Comparison of ENCODE assay signal across 2 cellular contexts in the genomic region with DNA sequence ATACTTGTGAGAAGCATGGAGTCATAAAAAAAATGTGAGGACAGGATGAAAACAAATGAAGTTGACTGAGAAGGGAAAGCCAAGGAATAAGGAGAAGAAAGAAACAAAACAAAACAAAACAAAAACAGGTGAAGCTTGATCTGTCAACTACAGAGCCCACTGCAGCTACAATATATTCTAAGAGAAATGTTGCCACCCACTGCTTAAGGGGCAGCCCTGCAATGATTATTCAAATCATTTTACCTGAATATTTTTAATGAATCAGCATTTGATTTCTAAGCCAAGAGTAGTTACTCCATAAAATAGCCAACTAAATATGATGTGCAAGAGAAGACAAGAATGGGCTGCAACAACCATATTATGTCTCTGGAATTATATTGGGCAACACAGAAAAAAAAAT.
TF ChIP-seq lines count a peak whose summit lies in the region.

No MANE protein-coding gene starts in this region.

TF ChIP-seq in GM23338, 12 proteins besides CTCF, POLR2A, EP300 and RAD21 (continues in another document):
- TF ChIP-seq JUNB (IDR thresholded peaks at IDR 0.05; ENCODE audit: unreplicated experiment) = no peak
- no peak for TF ChIP-seq ZNF114 (CRISPR knock-in tag; IDR thresholded peaks at IDR 0.05)
- TF ChIP-seq, protein P1, sequence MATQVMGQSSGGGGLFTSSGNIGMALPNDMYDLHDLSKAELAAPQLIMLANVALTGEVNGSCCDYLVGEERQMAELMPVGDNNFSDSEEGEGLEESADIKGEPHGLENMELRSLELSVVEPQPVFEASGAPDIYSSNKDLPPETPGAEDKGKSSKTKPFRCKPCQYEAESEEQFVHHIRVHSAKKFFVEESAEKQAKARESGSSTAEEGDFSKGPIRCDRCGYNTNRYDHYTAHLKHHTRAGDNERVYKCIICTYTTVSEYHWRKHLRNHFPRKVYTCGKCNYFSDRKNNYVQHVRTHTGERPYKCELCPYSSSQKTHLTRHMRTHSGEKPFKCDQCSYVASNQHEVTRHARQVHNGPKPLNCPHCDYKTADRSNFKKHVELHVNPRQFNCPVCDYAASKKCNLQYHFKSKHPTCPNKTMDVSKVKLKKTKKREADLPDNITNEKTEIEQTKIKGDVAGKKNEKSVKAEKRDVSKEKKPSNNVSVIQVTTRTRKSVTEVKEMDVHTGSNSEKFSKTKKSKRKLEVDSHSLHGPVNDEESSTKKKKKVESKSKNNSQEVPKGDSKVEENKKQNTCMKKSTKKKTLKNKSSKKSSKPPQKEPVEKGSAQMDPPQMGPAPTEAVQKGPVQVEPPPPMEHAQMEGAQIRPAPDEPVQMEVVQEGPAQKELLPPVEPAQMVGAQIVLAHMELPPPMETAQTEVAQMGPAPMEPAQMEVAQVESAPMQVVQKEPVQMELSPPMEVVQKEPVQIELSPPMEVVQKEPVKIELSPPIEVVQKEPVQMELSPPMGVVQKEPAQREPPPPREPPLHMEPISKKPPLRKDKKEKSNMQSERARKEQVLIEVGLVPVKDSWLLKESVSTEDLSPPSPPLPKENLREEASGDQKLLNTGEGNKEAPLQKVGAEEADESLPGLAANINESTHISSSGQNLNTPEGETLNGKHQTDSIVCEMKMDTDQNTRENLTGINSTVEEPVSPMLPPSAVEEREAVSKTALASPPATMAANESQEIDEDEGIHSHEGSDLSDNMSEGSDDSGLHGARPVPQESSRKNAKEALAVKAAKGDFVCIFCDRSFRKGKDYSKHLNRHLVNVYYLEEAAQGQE (IDR thresholded peaks at IDR 0.05; ENCODE audit: unreplicated experiment) = no peak
- TF ChIP-seq, protein P2, sequence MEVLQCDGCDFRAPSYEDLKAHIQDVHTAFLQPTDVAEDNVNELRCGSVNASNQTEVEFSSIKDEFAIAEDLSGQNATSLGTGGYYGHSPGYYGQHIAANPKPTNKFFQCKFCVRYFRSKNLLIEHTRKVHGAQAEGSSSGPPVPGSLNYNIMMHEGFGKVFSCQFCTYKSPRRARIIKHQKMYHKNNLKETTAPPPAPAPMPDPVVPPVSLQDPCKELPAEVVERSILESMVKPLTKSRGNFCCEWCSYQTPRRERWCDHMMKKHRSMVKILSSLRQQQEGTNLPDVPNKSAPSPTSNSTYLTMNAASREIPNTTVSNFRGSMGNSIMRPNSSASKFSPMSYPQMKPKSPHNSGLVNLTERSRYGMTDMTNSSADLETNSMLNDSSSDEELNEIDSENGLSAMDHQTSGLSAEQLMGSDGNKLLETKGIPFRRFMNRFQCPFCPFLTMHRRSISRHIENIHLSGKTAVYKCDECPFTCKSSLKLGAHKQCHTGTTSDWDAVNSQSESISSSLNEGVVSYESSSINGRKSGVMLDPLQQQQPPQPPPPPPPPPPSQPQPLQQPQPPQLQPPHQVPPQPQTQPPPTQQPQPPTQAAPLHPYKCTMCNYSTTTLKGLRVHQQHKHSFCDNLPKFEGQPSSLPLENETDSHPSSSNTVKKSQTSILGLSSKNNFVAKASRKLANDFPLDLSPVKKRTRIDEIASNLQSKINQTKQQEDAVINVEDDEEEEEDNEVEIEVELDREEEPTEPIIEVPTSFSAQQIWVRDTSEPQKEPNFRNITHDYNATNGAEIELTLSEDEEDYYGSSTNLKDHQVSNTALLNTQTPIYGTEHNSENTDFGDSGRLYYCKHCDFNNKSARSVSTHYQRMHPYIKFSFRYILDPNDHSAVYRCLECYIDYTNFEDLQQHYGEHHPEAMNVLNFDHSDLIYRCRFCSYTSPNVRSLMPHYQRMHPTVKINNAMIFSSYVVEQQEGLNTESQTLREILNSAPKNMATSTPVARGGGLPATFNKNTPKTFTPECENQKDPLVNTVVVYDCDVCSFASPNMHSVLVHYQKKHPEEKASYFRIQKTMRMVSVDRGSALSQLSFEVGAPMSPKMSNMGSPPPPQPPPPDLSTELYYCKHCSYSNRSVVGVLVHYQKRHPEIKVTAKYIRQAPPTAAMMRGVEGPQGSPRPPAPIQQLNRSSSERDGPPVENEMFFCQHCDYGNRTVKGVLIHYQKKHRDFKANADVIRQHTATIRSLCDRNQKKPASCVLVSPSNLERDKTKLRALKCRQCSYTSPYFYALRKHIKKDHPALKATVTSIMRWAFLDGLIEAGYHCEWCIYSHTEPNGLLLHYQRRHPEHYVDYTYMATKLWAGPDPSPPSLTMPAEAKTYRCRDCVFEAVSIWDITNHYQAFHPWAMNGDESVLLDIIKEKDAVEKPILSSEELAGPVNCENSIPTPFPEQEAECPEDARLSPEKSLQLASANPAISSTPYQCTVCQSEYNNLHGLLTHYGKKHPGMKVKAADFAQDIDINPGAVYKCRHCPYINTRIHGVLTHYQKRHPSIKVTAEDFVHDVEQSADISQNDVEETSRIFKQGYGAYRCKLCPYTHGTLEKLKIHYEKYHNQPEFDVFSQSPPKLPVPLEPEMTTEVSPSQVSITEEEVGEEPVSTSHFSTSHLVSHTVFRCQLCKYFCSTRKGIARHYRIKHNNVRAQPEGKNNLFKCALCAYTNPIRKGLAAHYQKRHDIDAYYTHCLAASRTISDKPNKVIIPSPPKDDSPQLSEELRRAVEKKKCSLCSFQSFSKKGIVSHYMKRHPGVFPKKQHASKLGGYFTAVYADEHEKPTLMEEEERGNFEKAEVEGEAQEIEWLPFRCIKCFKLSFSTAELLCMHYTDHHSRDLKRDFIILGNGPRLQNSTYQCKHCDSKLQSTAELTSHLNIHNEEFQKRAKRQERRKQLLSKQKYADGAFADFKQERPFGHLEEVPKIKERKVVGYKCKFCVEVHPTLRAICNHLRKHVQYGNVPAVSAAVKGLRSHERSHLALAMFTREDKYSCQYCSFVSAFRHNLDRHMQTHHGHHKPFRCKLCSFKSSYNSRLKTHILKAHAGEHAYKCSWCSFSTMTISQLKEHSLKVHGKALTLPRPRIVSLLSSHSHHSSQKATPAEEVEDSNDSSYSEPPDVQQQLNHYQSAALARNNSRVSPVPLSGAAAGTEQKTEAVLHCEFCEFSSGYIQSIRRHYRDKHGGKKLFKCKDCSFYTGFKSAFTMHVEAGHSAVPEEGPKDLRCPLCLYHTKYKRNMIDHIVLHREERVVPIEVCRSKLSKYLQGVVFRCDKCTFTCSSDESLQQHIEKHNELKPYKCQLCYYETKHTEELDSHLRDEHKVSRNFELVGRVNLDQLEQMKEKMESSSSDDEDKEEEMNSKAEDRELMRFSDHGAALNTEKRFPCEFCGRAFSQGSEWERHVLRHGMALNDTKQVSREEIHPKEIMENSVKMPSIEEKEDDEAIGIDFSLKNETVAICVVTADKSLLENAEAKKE (CRISPR knock-in tag; IDR thresholded peaks at IDR 0.05) = no peak
- TF ChIP-seq ZNF331 (CRISPR knock-in tag; IDR thresholded peaks at IDR 0.05; ENCODE audit: low read depth) = no peak
- TF ChIP-seq NANOG (IDR thresholded peaks at IDR 0.05; ENCODE audit: borderline replicate concordance) = no peak
- no peak for TF ChIP-seq POLR2AphosphoS5 (IDR thresholded peaks at IDR 0.05; ENCODE audit: low read depth)
- no peak for TF ChIP-seq EZH2phosphoT487 (IDR thresholded peaks at IDR 0.05; ENCODE audit: unreplicated experiment)
- TF ChIP-seq EZH2 (IDR thresholded peaks at IDR 0.05; ENCODE audit: low read depth, unreplicated experiment) = no peak
- no peak for TF ChIP-seq CREB1 (CRISPR knock-in tag; IDR thresholded peaks at IDR 0.05; ENCODE audit: low read depth)
- no peak for TF ChIP-seq STAT1 (IDR thresholded peaks at IDR 0.05; ENCODE audit: unreplicated experiment)

TF ChIP-seq in H1, 55 proteins besides CTCF, POLR2A, EP300 and RAD21:
- TF ChIP-seq, protein P3, sequence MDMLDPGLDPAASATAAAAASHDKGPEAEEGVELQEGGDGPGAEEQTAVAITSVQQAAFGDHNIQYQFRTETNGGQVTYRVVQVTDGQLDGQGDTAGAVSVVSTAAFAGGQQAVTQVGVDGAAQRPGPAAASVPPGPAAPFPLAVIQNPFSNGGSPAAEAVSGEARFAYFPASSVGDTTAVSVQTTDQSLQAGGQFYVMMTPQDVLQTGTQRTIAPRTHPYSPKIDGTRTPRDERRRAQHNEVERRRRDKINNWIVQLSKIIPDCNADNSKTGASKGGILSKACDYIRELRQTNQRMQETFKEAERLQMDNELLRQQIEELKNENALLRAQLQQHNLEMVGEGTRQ (IDR thresholded peaks at IDR 0.05; ENCODE audit: low read length) = no peak
- TF ChIP-seq TAF7 (optimal IDR thresholded peaks at IDR 0.05; ENCODE audit: borderline replicate concordance, low read depth, low read length) (no peak), TAF1 (IDR thresholded peaks at IDR 0.05; ENCODE audit: low read depth, low read length) (no peak), RNF2 (IDR thresholded peaks at IDR 0.05; ENCODE audit: borderline replicate concordance, low read depth, low read length, missing control alignments, poor library complexity, severe bottlenecking) (no peak), SUZ12 (IDR thresholded peaks at IDR 0.05; ENCODE audit: low read length) (no peak), SP4 (IDR thresholded peaks at IDR 0.05; ENCODE audit: low read length) (no peak), POLR2AphosphoS5 (IDR thresholded peaks at IDR 0.05; ENCODE audit: low read depth, low read length) (no peak), SAP30 (IDR thresholded peaks at IDR 0.05; ENCODE audit: insufficient read depth, insufficient replicate concordance, low read length) (no peak), NRF1 (IDR thresholded peaks at IDR 0.05; ENCODE audit: low read depth, low read length) (no peak), KDM5A (IDR thresholded peaks at IDR 0.05; ENCODE audit: low read length) (no peak)
- TF ChIP-seq, protein P4, sequence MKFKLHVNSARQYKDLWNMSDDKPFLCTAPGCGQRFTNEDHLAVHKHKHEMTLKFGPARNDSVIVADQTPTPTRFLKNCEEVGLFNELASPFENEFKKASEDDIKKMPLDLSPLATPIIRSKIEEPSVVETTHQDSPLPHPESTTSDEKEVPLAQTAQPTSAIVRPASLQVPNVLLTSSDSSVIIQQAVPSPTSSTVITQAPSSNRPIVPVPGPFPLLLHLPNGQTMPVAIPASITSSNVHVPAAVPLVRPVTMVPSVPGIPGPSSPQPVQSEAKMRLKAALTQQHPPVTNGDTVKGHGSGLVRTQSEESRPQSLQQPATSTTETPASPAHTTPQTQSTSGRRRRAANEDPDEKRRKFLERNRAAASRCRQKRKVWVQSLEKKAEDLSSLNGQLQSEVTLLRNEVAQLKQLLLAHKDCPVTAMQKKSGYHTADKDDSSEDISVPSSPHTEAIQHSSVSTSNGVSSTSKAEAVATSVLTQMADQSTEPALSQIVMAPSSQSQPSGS (IDR thresholded peaks at IDR 0.05; ENCODE audit: low read length) = no peak
- TF ChIP-seq, protein P5, sequence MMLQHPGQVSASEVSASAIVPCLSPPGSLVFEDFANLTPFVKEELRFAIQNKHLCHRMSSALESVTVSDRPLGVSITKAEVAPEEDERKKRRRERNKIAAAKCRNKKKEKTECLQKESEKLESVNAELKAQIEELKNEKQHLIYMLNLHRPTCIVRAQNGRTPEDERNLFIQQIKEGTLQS (IDR thresholded peaks at IDR 0.05; ENCODE audit: insufficient read depth, low read depth, low read length) = no peak
